Comparison of ENCODE assay signal across 11 cellular contexts in the genomic region with DNA sequence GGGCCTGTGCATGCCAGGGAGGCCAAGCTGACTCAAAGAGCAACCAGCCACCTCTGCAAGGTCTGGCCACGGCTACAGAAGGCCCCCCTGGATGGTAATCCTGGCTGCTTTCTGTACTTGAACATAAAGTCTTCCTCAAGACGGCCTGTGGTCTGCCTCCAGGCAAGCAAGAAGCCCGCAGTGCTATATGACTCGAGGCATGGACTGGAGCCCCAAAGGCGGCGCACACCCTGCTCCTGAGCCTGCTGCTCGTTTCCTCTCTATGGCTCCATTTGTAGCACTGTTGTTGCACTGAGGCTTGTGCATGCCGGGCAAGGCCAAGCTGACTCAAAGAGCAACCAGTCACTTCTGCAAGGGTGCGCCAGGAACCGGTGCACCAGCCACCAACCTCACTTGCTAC. TPM values are rescaled to one million over a fixed set of nuclear protein-coding genes. Genes with fewer than 3 reads are reported as not detected.
"Had no signal": no experiment of that assay in that cellular context is flagged by ENCODE, and none has a peak within 500 bp of the region (broad histone marks: within the 10 kb centered on the region; RNA-seq: fewer than 3 reads in every experiment).

No MANE protein-coding gene starts in this region.

RNA-seq across cellular contexts. Expression of gene POTEI, which starts 57.3 kb away (rescaled TPM):
- total RNA-seq: epithelial cell of proximal tubule, esophagus squamous epithelium, gastrocnemius medialis, heart right ventricle, kidney epithelial cell, left lobe of liver, left ventricle myocardium inferior, lower leg skin, mesenteric fat pad had no signal
- polyA plus RNA-seq: esophagus, heart right ventricle, keratinocyte had no signal
